ENCODE assay signal across 16 cellular contexts in genomic region chr3:172277151-172277652, GRCh38.
A peak's percentile ranks its signal among the peaks of the same experiment; 100 is the strongest.
DNase-seq lines count a peak whose midpoint lies in the region; ATAC-seq, FAIRE-seq and TF ChIP-seq lines count a peak whose summit lies in the region.
"Had no signal": no experiment of that assay in that cellular context is flagged by ENCODE, and none has a peak within 500 bp of the region (broad histone marks: within the 10 kb centered on the region; RNA-seq: fewer than 3 reads in every experiment).

No MANE protein-coding gene starts in this region.

- H2BK120ac ChIP-seq in IMR-90 (ENCODE audit: low read depth, low read length) = no peak overlapping the region

- H3K4ac ChIP-seq in IMR-90 (ENCODE audit: low read depth, low read length) = no peak overlapping the region

- WGBS in IMR-90 (ENCODE audit: extremely low coverage in 2 of 2, insufficient read length in 1 of 2), 2 experiments = no CpG with 5 or more reads among the region's 5 CpGs
- WGBS in K562 (ENCODE audit: insufficient coverage, low coverage, missing lambda C conversion rate) = 86% methylated on average over 5 of the region's 5 CpGs

- H4K8ac ChIP-seq in IMR-90 (ENCODE audit: low read depth in 2 of 2, low read length in 2 of 2) = no peak overlapping the region

- H3K27me3 ChIP-seq in IMR-90 (ENCODE audit: control insufficient read depth, insufficient read depth, low read length) = no peaks in the 10 kb centered on the region
- no peaks in the 10 kb centered on the region for H3K27me3 ChIP-seq in K562 (ENCODE audit: control insufficient read depth in 2 of 2, insufficient read depth in 2 of 2, low read length in 2 of 2)
- H3K27me3 ChIP-seq in endothelial cell of umbilical vein (ENCODE audit: control insufficient read depth in 2 of 2, insufficient read depth in 2 of 2, low read length in 2 of 2) = no peaks in the 10 kb centered on the region
- H3K27me3 ChIP-seq: BLaER1 treated with 17β-estradiol and CSF1 and Interleukin-3, amounts not matched to agents 10 nM and 100 nM had no signal

- H4K5ac ChIP-seq in IMR-90 (ENCODE audit: low read depth, low read length) = no peak overlapping the region

- no TSS peak for BruUV-seq in Calu3 (replicated peaks; lab: Mats Ljungman, UMichigan)
- no TSS peak for BruUV-seq in IMR-90 (replicated peaks; lab: Mats Ljungman, UMichigan)
- no TSS peak for BruUV-seq in K562 (replicated peaks; lab: Mats Ljungman, UMichigan)
- no TSS peak for BruUV-seq in endothelial cell of umbilical vein (replicated peaks; lab: Mats Ljungman, UMichigan)

- POLR2A ChIA-PET in IMR-90 (lab: Charles Lee; ENCODE audit: unreplicated experiment) (no interaction called here), K562 (lab: Yijun Ruan, JAX) (interaction anchor here (0.6 kb wide), 1 partner anchor 9 kb away, joined by 3 read pairs; no protein-coding TSS in a partner anchor), endothelial cell of umbilical vein (lab: Charles Lee) (no interaction called here)

- no peak overlapping the region for H3K4me3 Mint-ChIP-seq in Calu3 (ENCODE audit: low read depth, unreplicated experiment)
- H3K4me3 Mint-ChIP-seq: CD4-positive, CD25-positive, alpha-beta regulatory T cell; HFFc6 had no signal

- H3K9me3 ChIP-seq in IMR-90 (ENCODE audit: control insufficient read depth, insufficient read depth, low read length) (no peaks in the 10 kb centered on the region), K562 (replicated peaks; ENCODE audit: control insufficient read depth, insufficient read depth, low read depth, low read length) (no peaks in the 10 kb centered on the region), endothelial cell of umbilical vein (replicated peaks; ENCODE audit: control insufficient read depth, insufficient read depth, low read length) (no peaks in the 10 kb centered on the region)
- H3K9me3 ChIP-seq: BLaER1 treated with 17β-estradiol and CSF1 and Interleukin-3, amounts not matched to agents 10 nM and 100 nM had no signal

- H3K9me1 ChIP-seq in IMR-90 (ENCODE audit: insufficient read depth, low read length) (peaks cover 22% of the 10 kb centered on the region), K562 (ENCODE audit: control insufficient read depth, insufficient read depth, low read length) (no peaks in the 10 kb centered on the region), endothelial cell of umbilical vein (replicated peaks; ENCODE audit: control insufficient read depth, extremely low read depth, insufficient read depth, low read length) (no peaks in the 10 kb centered on the region)

- H3K9ac ChIP-seq in IMR-90 (ENCODE audit: low read depth, low read length) (no peak overlapping the region), K562 (ENCODE audit: insufficient read depth in 1 of 2, low read depth in 2 of 2, low read length in 2 of 2) (no peak overlapping the region), endothelial cell of umbilical vein (replicated peaks; ENCODE audit: extremely low read depth, insufficient read depth, low read length) (no peak overlapping the region)
- H3K9ac ChIP-seq: BLaER1 treated with 17β-estradiol and CSF1 and Interleukin-3, amounts not matched to agents 10 nM and 100 nM had no signal

- in situ Hi-C loops in IMR-90 (cut with MboI; ENCODE audit: low sequenced_read_pairs) (no loop called here), K562 (cut with MboI) (no loop called here)

- no peak overlapping the region for H3K27ac ChIP-seq in IMR-90 (ENCODE audit: insufficient read depth, low read length)
- H3K27ac ChIP-seq in K562 (ENCODE audit: extremely low read depth, low read depth, low read length) = no peak overlapping the region
- H3K27ac ChIP-seq in endothelial cell of umbilical vein (ENCODE audit: insufficient read depth, low read depth, low read length) = no peak overlapping the region
- H3K27ac ChIP-seq: BLaER1 treated with 17β-estradiol and CSF1 and Interleukin-3, amounts not matched to agents 10 nM and 100 nM had no signal

- no peak for TF ChIP-seq EP300 in K562 (IDR thresholded peaks at IDR 0.05; ENCODE audit: low read length)

- H3K4me2 ChIP-seq in IMR-90 (ENCODE audit: low read depth, low read length) (no peak overlapping the region), K562 (ENCODE audit: insufficient read depth, low read length) (no peak overlapping the region), endothelial cell of umbilical vein (ENCODE audit: insufficient read depth, low read length) (no peak overlapping the region)
- H3K4me2 ChIP-seq: BLaER1 treated with 17β-estradiol and CSF1 and Interleukin-3, amounts not matched to agents 10 nM and 100 nM had no signal

- H3K27me3 Mint-ChIP-seq in Calu3 (ENCODE audit: unreplicated experiment) = no peaks in the 10 kb centered on the region
- H3K27me3 Mint-ChIP-seq: CD4-positive, CD25-positive, alpha-beta regulatory T cell had no signal

- H3K4me1 ChIP-seq in IMR-90 (ENCODE audit: control insufficient read depth, insufficient read depth, low read length) = peaks cover 29% of the 10 kb centered on the region
- peaks cover 0 to 5% of the 10 kb centered on the region in 2 experiments; a peak in 1 of 5 replicates for H3K4me1 ChIP-seq in K562 (replicated peaks in 1 of 2; ENCODE audit: control insufficient read depth in 2 of 2, insufficient read depth in 2 of 2, low read length in 2 of 2)
- no peaks in the 10 kb centered on the region for H3K4me1 ChIP-seq in endothelial cell of umbilical vein (ENCODE audit: control insufficient read depth, extremely low read depth, insufficient read depth, low read length)

- H3K56ac ChIP-seq in IMR-90 (ENCODE audit: extremely low read depth, insufficient read depth, low read length) = no peak overlapping the region

- no peak for ATAC-seq in IMR-90 (ENCODE audit: low read depth)
- no peak for ATAC-seq in K562
- ATAC-seq in HG03439 (IDR thresholded peaks at IDR 0.05; ENCODE audit: unreplicated experiment) = no peak
- ATAC-seq: GM12878 had no signal

- H3K36me3 ChIP-seq in IMR-90 (ENCODE audit: control insufficient read depth, insufficient read depth, low read length) (peaks cover 7% of the 10 kb centered on the region), K562 (ENCODE audit: control insufficient read depth, insufficient read depth, low read length) (peaks cover 21% of the 10 kb centered on the region; the same call in 2 of the 3 replicates), endothelial cell of umbilical vein (ENCODE audit: control insufficient read depth in 2 of 2, extremely low read depth in 1 of 2, insufficient read depth in 2 of 2, low read length in 2 of 2) (peaks cover 6 to 8% of the 10 kb centered on the region in 2 experiments)

- H4K91ac ChIP-seq in IMR-90 (ENCODE audit: insufficient read depth, low read depth, low read length) = no peak overlapping the region

- no peak for TF ChIP-seq POLR2A in IMR-90 (IDR thresholded peaks at IDR 0.05; ENCODE audit: low read depth, low read length)
- no peak for TF ChIP-seq POLR2A in K562 (conservative IDR thresholded peaks at IDR 0.05)
- peak; percentile 26 for TF ChIP-seq POLR2A in endothelial cell of umbilical vein (IDR thresholded peaks at IDR 0.05; ENCODE audit: low read depth, low read length)

- H4K20me1 ChIP-seq in IMR-90 (ENCODE audit: insufficient read depth, low read length) = peaks cover 42% of the 10 kb centered on the region
- H4K20me1 ChIP-seq in K562 (replicated peaks; ENCODE audit: control insufficient read depth, insufficient read depth, low read length) = no peaks in the 10 kb centered on the region
- H4K20me1 ChIP-seq in endothelial cell of umbilical vein (replicated peaks; ENCODE audit: control insufficient read depth, extremely low read depth, insufficient read depth, low read length) = peaks cover 7% of the 10 kb centered on the region

- H3K14ac ChIP-seq in IMR-90 (replicated peaks; ENCODE audit: low read depth, low read length) = no peak overlapping the region

- H2AK5ac ChIP-seq in IMR-90 (ENCODE audit: low read depth, low read length) = no peak overlapping the region

- dilution Hi-C loops in IMR-90 (cut with HindIII; ENCODE audit: low sequenced_read_pairs, unreplicated experiment) = no loop called here
- dilution Hi-C loops in endothelial cell of umbilical vein (cut with MboI; ENCODE audit: extremely low pct_ligation_motif_present, low sequenced_read_pairs) = no loop called here

- peaks cover 55% of the 10 kb centered on the region for H3K4me1 Mint-ChIP-seq in Calu3 (ENCODE audit: low read depth, unreplicated experiment)

- FAIRE-seq in K562 (lab: Jason Lieb, UNC) = no peak
- no peak for FAIRE-seq in endothelial cell of umbilical vein (lab: Jason Lieb, UNC)
- no peak for FAIRE-seq in RCC 7860 (lab: Jason Lieb, UNC)
- FAIRE-seq: GM12878, GM18507 had no signal

- CTCF ChIA-PET in Calu3 (lab: Charles Lee) (interaction anchor here (1.1 kb wide), 1 partner anchor 16 kb away, joined by 3 read pairs; no protein-coding TSS in a partner anchor), IMR-90 (lab: Yijun Ruan, JAX) (interaction anchor here (0.8 kb wide), 1 partner anchor 10 kb away, joined by 3 read pairs; no protein-coding TSS in a partner anchor), K562 (lab: Yijun Ruan, JAX; ENCODE audit: low intra/inter-chr PET ratio) (no interaction called here), endothelial cell of umbilical vein (lab: Charles Lee) (interaction anchor here (0.6 kb wide), 1 partner anchor 11 kb away, joined by 3 read pairs; no protein-coding TSS in a partner anchor)

- TF ChIP-seq CTCF in Calu3 (IDR thresholded peaks at IDR 0.05; ENCODE audit: unreplicated experiment) = no peak
- no peak for TF ChIP-seq CTCF in IMR-90 (conservative IDR thresholded peaks at IDR 0.05; ENCODE audit: low read depth, low read length)
- no peak for TF ChIP-seq CTCF in K562 (IDR thresholded peaks at IDR 0.05 in 2 of 3, conservative IDR thresholded peaks at IDR 0.05 in 1 of 3; ENCODE audit: insufficient read depth in 2 of 3, low read depth in 1 of 3, low read length in 3 of 3)
- TF ChIP-seq CTCF in endothelial cell of umbilical vein (IDR thresholded peaks at IDR 0.05; ENCODE audit: extremely low read depth in 1 of 2, insufficient read depth in 1 of 2, low read depth in 1 of 2, low read length in 2 of 2) = no peak

- H3K27ac Mint-ChIP-seq in Calu3 (ENCODE audit: unreplicated experiment) = peak overlapping the region; percentile 20
- H3K27ac Mint-ChIP-seq: CD4-positive, CD25-positive, alpha-beta regulatory T cell; HFFc6 had no signal

- no peak overlapping the region for H2AFZ ChIP-seq in IMR-90 (replicated peaks; ENCODE audit: low read length, poor library complexity)
- no peak overlapping the region for H2AFZ ChIP-seq in K562 (ENCODE audit: low read depth, low read length)
- H2AFZ ChIP-seq in endothelial cell of umbilical vein (ENCODE audit: low read depth, low read length) = no peak overlapping the region

- intact Hi-C loops in Calu3 (cut with micrococcal nuclease; ENCODE audit: unreplicated experiment) = no loop called here
- intact Hi-C loops in IMR-90 (cut with micrococcal nuclease) = no loop called here
- intact Hi-C loops in K562 (cut with micrococcal nuclease) = no loop called here
- intact Hi-C loops in endothelial cell of umbilical vein (cut with micrococcal nuclease) = no loop called here

- no peak overlapping the region for H2BK15ac ChIP-seq in IMR-90 (ENCODE audit: low read depth, low read length)

- H3K23ac ChIP-seq in IMR-90 (ENCODE audit: low read depth, low read length) = no peak overlapping the region

- H2BK5ac ChIP-seq in IMR-90 (ENCODE audit: low read depth, low read length, poor library complexity, severe bottlenecking) = no peak overlapping the region

- H3K79me2 ChIP-seq in K562 (ENCODE audit: control insufficient read depth, insufficient read depth, low read length) = no peaks in the 10 kb centered on the region
- peaks cover 57% of the 10 kb centered on the region for H3K79me2 ChIP-seq in endothelial cell of umbilical vein (ENCODE audit: control insufficient read depth, insufficient read depth, low read length)

- H2BK20ac ChIP-seq in IMR-90 (ENCODE audit: low read depth, low read length) = no peak overlapping the region

- H3K9me3 Mint-ChIP-seq in Calu3 (ENCODE audit: low read depth, unreplicated experiment) = no peaks in the 10 kb centered on the region
- H3K9me3 Mint-ChIP-seq: CD4-positive, CD25-positive, alpha-beta regulatory T cell; HFFc6 had no signal

- TF ChIP-seq RAD21 in IMR-90 (IDR thresholded peaks at IDR 0.05; ENCODE audit: low read length) (no peak), K562 (CRISPR knock-in tag; conservative IDR thresholded peaks at IDR 0.05 in 1 of 2, IDR thresholded peaks at IDR 0.05 in 1 of 2) (no peak)

- H3K18ac ChIP-seq in IMR-90 (ENCODE audit: low read depth, low read length) = peak overlapping the region; percentile 20; the same call in 1 of the 2 replicates

- no peak overlapping the region for H2AK9ac ChIP-seq in IMR-90 (replicated peaks; ENCODE audit: low read depth, low read length, poor library complexity)

- H3K4me3 ChIP-seq in IMR-90 (ENCODE audit: insufficient read depth, low read depth, low read length) = no peak overlapping the region
- no peak overlapping the region for H3K4me3 ChIP-seq in K562
- no peak overlapping the region for H3K4me3 ChIP-seq in endothelial cell of umbilical vein (replicated peaks in 1 of 3; ENCODE audit: insufficient read depth in 1 of 3, low read depth in 1 of 3, low read length in 3 of 3)
- H3K4me3 ChIP-seq: BLaER1 treated with 17β-estradiol and CSF1 and Interleukin-3, amounts not matched to agents 10 nM and 100 nM; GM12878 had no signal

- H3K79me1 ChIP-seq in IMR-90 (ENCODE audit: low read depth in 1 of 2, low read length in 2 of 2) = peaks cover 28 to 78% of the 10 kb centered on the region in 2 experiments

- peaks cover 70% of the 10 kb centered on the region for H3K36me3 Mint-ChIP-seq in Calu3 (ENCODE audit: insufficient read depth, unreplicated experiment)

- DNase-seq in Calu3 (no peak), IMR-90 (no peak), K562 (ENCODE audit: extremely low read depth in 1 of 4, low spot score in 3 of 4) (no peak), endothelial cell of umbilical vein (ENCODE audit: low read depth, low spot score) (no peak), RCC 7860 (ENCODE audit: low spot score) (no peak), NCI-H2107 (lab: John Stamatoyannopoulos, UW) (no peak), H4 (ENCODE audit: low spot score) (no peak)
- DNase-seq: ACHN; CD4-positive, CD25-positive, alpha-beta regulatory T cell; DMS79; HCEC 1CT; HFFc6 had no signal
